ENCODE assay signal across 1 cellular context in genomic region chr17:58504826-58505351, GRCh38.
TF ChIP-seq lines count a peak whose summit lies in the region.

No MANE protein-coding gene starts in this region.

TF ChIP-seq in GM12878, 131 proteins besides CTCF, POLR2A, EP300 and RAD21 (continued from another document and continues in another):
- TF ChIP-seq, protein P1, sequence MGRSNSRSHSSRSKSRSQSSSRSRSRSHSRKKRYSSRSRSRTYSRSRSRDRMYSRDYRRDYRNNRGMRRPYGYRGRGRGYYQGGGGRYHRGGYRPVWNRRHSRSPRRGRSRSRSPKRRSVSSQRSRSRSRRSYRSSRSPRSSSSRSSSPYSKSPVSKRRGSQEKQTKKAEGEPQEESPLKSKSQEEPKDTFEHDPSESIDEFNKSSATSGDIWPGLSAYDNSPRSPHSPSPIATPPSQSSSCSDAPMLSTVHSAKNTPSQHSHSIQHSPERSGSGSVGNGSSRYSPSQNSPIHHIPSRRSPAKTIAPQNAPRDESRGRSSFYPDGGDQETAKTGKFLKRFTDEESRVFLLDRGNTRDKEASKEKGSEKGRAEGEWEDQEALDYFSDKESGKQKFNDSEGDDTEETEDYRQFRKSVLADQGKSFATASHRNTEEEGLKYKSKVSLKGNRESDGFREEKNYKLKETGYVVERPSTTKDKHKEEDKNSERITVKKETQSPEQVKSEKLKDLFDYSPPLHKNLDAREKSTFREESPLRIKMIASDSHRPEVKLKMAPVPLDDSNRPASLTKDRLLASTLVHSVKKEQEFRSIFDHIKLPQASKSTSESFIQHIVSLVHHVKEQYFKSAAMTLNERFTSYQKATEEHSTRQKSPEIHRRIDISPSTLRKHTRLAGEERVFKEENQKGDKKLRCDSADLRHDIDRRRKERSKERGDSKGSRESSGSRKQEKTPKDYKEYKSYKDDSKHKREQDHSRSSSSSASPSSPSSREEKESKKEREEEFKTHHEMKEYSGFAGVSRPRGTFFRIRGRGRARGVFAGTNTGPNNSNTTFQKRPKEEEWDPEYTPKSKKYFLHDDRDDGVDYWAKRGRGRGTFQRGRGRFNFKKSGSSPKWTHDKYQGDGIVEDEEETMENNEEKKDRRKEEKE (IDR thresholded peaks at IDR 0.05): no peak
- TF ChIP-seq HDGF (IDR thresholded peaks at IDR 0.05) (peak; percentile 17; the same call in 1 of the 2 replicates), ZNF24 (IDR thresholded peaks at IDR 0.05) (peak; percentile 45; the same call in 1 of the 2 replicates), PKNOX1 (IDR thresholded peaks at IDR 0.05) (no peak; the same call in 1 of the 2 replicates), POLR2AphosphoS2 (IDR thresholded peaks at IDR 0.05; ENCODE audit: low read depth, low read length) (no peak), SUZ12 (IDR thresholded peaks at IDR 0.05; ENCODE audit: unreplicated experiment) (no peak), NR2C2 (IDR thresholded peaks at IDR 0.05; ENCODE audit: borderline replicate concordance, control insufficient read depth, insufficient read length, low read depth) (no peak), ZBED1 (IDR thresholded peaks at IDR 0.05; ENCODE audit: borderline replicate concordance) (no peak), CREB1 (IDR thresholded peaks at IDR 0.05; ENCODE audit: low read depth) (peak; percentile 43; the same call in 1 of the 2 replicates), ELK1 (IDR thresholded peaks at IDR 0.05; ENCODE audit: low read depth, low read length) (no peak), KAT2A (conservative IDR thresholded peaks at IDR 0.05; ENCODE audit: control insufficient read depth, low read depth, low read length) (no peak), EGR1 (IDR thresholded peaks at IDR 0.05; ENCODE audit: borderline replicate concordance in 1 of 2, low read depth in 2 of 2, low read length in 2 of 2) (no peak), TCF7 (IDR thresholded peaks at IDR 0.05; ENCODE audit: borderline replicate concordance) (peak; percentile 58), RUNX3 (IDR thresholded peaks at IDR 0.05; ENCODE audit: low read length) (peak; percentile 56), LARP7 (IDR thresholded peaks at IDR 0.05) (no peak), CREM (IDR thresholded peaks at IDR 0.05; ENCODE audit: low read depth) (no peak), TCF3 (IDR thresholded peaks at IDR 0.05; ENCODE audit: borderline replicate concordance, insufficient read depth, low read depth, low read length) (no peak), ZNF592 (IDR thresholded peaks at IDR 0.05) (no peak), IKZF2 (IDR thresholded peaks at IDR 0.05) (peak; percentile 94), BHLHE40 (IDR thresholded peaks at IDR 0.05; ENCODE audit: borderline replicate concordance in 1 of 2, low read depth in 2 of 2, low read length in 1 of 2) (peak; percentile 72 to 75; a peak in 3 of 4 replicates), GABPA (IDR thresholded peaks at IDR 0.05; ENCODE audit: low read depth) (no peak), SUPT20H (IDR thresholded peaks at IDR 0.05; ENCODE audit: borderline replicate concordance, control insufficient read depth, low read depth, low read length) (no peak)
- TF ChIP-seq, protein P2, sequence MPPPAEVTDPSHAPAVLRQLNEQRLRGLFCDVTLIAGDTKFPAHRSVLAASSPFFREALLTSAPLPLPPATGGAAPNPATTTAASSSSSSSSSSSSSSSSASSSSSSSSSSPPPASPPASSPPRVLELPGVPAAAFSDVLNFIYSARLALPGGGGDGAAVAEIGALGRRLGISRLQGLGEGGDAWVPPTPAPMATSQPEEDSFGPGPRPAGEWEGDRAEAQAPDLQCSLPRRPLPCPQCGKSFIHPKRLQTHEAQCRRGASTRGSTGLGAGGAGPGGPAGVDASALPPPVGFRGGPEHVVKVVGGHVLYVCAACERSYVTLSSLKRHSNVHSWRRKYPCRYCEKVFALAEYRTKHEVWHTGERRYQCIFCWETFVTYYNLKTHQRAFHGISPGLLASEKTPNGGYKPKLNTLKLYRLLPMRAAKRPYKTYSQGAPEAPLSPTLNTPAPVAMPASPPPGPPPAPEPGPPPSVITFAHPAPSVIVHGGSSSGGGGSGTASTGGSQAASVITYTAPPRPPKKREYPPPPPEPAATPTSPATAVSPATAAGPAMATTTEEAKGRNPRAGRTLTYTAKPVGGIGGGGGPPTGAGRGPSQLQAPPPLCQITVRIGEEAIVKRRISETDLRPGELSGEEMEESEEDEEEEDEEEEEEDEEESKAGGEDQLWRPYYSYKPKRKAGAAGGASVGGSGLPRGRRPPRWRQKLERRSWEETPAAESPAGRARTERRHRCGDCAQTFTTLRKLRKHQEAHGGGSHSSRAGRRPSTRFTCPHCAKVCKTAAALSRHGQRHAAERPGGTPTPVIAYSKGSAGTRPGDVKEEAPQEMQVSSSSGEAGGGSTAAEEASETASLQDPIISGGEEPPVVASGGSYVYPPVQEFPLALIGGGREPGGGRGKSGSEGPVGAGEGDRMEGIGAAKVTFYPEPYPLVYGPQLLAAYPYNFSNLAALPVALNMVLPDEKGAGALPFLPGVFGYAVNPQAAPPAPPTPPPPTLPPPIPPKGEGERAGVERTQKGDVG (CRISPR knock-in tag; IDR thresholded peaks at IDR 0.05): no peak
- TF ChIP-seq, protein P3, sequence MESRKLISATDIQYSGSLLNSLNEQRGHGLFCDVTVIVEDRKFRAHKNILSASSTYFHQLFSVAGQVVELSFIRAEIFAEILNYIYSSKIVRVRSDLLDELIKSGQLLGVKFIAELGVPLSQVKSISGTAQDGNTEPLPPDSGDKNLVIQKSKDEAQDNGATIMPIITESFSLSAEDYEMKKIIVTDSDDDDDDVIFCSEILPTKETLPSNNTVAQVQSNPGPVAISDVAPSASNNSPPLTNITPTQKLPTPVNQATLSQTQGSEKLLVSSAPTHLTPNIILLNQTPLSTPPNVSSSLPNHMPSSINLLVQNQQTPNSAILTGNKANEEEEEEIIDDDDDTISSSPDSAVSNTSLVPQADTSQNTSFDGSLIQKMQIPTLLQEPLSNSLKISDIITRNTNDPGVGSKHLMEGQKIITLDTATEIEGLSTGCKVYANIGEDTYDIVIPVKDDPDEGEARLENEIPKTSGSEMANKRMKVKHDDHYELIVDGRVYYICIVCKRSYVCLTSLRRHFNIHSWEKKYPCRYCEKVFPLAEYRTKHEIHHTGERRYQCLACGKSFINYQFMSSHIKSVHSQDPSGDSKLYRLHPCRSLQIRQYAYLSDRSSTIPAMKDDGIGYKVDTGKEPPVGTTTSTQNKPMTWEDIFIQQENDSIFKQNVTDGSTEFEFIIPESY (IDR thresholded peaks at IDR 0.05): no peak
- TF ChIP-seq, protein P4, sequence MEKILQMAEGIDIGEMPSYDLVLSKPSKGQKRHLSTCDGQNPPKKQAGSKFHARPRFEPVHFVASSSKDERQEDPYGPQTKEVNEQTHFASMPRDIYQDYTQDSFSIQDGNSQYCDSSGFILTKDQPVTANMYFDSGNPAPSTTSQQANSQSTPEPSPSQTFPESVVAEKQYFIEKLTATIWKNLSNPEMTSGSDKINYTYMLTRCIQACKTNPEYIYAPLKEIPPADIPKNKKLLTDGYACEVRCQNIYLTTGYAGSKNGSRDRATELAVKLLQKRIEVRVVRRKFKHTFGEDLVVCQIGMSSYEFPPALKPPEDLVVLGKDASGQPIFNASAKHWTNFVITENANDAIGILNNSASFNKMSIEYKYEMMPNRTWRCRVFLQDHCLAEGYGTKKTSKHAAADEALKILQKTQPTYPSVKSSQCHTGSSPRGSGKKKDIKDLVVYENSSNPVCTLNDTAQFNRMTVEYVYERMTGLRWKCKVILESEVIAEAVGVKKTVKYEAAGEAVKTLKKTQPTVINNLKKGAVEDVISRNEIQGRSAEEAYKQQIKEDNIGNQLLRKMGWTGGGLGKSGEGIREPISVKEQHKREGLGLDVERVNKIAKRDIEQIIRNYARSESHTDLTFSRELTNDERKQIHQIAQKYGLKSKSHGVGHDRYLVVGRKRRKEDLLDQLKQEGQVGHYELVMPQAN (conservative IDR thresholded peaks at IDR 0.05): no peak
- TF ChIP-seq, protein P5, sequence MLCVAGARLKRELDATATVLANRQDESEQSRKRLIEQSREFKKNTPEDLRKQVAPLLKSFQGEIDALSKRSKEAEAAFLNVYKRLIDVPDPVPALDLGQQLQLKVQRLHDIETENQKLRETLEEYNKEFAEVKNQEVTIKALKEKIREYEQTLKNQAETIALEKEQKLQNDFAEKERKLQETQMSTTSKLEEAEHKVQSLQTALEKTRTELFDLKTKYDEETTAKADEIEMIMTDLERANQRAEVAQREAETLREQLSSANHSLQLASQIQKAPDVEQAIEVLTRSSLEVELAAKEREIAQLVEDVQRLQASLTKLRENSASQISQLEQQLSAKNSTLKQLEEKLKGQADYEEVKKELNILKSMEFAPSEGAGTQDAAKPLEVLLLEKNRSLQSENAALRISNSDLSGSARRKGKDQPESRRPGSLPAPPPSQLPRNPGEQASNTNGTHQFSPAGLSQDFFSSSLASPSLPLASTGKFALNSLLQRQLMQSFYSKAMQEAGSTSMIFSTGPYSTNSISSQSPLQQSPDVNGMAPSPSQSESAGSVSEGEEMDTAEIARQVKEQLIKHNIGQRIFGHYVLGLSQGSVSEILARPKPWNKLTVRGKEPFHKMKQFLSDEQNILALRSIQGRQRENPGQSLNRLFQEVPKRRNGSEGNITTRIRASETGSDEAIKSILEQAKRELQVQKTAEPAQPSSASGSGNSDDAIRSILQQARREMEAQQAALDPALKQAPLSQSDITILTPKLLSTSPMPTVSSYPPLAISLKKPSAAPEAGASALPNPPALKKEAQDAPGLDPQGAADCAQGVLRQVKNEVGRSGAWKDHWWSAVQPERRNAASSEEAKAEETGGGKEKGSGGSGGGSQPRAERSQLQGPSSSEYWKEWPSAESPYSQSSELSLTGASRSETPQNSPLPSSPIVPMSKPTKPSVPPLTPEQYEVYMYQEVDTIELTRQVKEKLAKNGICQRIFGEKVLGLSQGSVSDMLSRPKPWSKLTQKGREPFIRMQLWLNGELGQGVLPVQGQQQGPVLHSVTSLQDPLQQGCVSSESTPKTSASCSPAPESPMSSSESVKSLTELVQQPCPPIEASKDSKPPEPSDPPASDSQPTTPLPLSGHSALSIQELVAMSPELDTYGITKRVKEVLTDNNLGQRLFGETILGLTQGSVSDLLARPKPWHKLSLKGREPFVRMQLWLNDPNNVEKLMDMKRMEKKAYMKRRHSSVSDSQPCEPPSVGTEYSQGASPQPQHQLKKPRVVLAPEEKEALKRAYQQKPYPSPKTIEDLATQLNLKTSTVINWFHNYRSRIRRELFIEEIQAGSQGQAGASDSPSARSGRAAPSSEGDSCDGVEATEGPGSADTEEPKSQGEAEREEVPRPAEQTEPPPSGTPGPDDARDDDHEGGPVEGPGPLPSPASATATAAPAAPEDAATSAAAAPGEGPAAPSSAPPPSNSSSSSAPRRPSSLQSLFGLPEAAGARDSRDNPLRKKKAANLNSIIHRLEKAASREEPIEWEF (IDR thresholded peaks at IDR 0.05; ENCODE audit: insufficient replicate concordance, low read depth, low read length): no peak
- TF ChIP-seq, protein P6, sequence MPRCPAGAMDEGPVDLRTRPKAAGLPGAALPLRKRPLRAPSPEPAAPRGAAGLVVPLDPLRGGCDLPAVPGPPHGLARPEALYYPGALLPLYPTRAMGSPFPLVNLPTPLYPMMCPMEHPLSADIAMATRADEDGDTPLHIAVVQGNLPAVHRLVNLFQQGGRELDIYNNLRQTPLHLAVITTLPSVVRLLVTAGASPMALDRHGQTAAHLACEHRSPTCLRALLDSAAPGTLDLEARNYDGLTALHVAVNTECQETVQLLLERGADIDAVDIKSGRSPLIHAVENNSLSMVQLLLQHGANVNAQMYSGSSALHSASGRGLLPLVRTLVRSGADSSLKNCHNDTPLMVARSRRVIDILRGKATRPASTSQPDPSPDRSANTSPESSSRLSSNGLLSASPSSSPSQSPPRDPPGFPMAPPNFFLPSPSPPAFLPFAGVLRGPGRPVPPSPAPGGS (IDR thresholded peaks at IDR 0.05; ENCODE audit: borderline replicate concordance, insufficient read depth, low read depth, low read length, poor library complexity, severe bottlenecking): no peak
- TF ChIP-seq, protein P7, sequence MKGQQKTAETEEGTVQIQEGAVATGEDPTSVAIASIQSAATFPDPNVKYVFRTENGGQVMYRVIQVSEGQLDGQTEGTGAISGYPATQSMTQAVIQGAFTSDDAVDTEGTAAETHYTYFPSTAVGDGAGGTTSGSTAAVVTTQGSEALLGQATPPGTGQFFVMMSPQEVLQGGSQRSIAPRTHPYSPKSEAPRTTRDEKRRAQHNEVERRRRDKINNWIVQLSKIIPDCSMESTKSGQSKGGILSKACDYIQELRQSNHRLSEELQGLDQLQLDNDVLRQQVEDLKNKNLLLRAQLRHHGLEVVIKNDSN (IDR thresholded peaks at IDR 0.05; ENCODE audit: borderline replicate concordance, extremely low read length, insufficient read depth, low read depth, low read length): peak; percentile 17
